Comparison of ENCODE assay signal across 8 cellular contexts in the genomic region with DNA sequence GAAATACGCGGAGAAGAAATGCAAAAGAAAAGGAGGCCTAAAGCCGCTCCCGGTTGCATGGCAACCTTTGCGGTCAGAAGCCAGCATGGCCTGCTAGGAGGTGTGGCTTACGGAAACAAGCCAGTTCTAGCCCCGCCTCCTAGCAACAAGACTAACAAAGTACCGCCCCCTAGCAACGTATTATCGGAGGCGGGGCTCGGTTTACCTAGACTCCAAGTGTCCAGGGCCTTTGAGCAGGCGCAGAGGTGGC. TPM values are rescaled to one million over a fixed set of nuclear protein-coding genes. Genes with fewer than 3 reads are reported as not detected.
DNase-seq lines count a peak whose midpoint lies in the region; ATAC-seq, FAIRE-seq and TF ChIP-seq lines count a peak whose summit lies in the region.

No MANE protein-coding gene starts in this region.

- POLR2A ChIA-PET in GM10248 (lab: Yijun Ruan, JAX), result no interaction called here

- peak; percentile 100 for FAIRE-seq in GM19239 (lab: Jason Lieb, UNC)
- peak; percentile 99 for FAIRE-seq in frontal cortex (lab: Jason Lieb, UNC)
- no peak for FAIRE-seq in GM12892 (lab: Jason Lieb, UNC)

- no peak for TF ChIP-seq POLR2A in GM12892 (IDR thresholded peaks at IDR 0.05; ENCODE audit: low read depth, low read length)

- peak overlapping the region; percentile 39 for H3K4me3 ChIP-seq in skeletal muscle cell (ENCODE audit: low read depth, low read length)

- CTCF ChIA-PET in GM10248 (lab: Yijun Ruan, JAX), result interaction anchor here (2.2 kb wide), 1 partner anchor 22 kb away, joined by 5 read pairs; no protein-coding TSS in a partner anchor

- TF ChIP-seq CTCF in GM10248 (IDR thresholded peaks at IDR 0.05; ENCODE audit: control extremely low read depth, extremely low read depth, low read depth, missing control alignments), result no peak

- DNase-seq in GM19239 (ENCODE audit: insufficient read length, low spot score) (peak; percentile 91), SKM-1 treated with dmso at 0.1 percent for 144 hours (lab: John Stamatoyannopoulos, UW; ENCODE audit: unreplicated experiment) (peak; percentile 99), frontal cortex (ENCODE audit: low spot score in 2 of 2) (no peak), skeletal muscle cell (ENCODE audit: low read depth) (peak; percentile 99), GM12892 (ENCODE audit: insufficient read length) (no peak), COR-L47 (lab: John Stamatoyannopoulos, UW) (no peak), GM10248 (ENCODE audit: extremely low spot score) (no peak)

- no peak for ATAC-seq in HG03442 (IDR thresholded peaks at IDR 0.05; ENCODE audit: unreplicated experiment)

RNA-seq across cellular contexts. Expression of gene CYTH2, which starts 0.4 kb away (rescaled TPM):
- 78.3 TPM for total RNA-seq in frontal cortex
- 15.6 TPM for polyA plus RNA-seq in GM12892 (2012; ENCODE audit: missing spikeins)

RNA-seq across cellular contexts. Expression of gene KCNJ14, which starts 13.4 kb away (rescaled TPM):
- total RNA-seq in frontal cortex, result 0.82 TPM
- polyA plus RNA-seq in GM12892 (2012; ENCODE audit: missing spikeins), result 0.45 TPM

RNA-seq across cellular contexts. Expression of gene GRWD1, which starts 22.9 kb away (rescaled TPM):
- total RNA-seq in frontal cortex, result 6.9 TPM
- polyA plus RNA-seq in GM12892 (2012; ENCODE audit: missing spikeins), result 11.2 TPM

RNA-seq across cellular contexts. Expression of gene LMTK3, which starts 42.9 kb away (rescaled TPM):
- total RNA-seq in frontal cortex, result 10.6 TPM
- polyA plus RNA-seq in GM12892 (2012; ENCODE audit: missing spikeins), result not detected

Comparison
In these comparisons a context has a peak if more than half of its experiments do, and no peak if none do; other contexts are left out.
1. DNase-seq: peak in GM19239 (single experiment), SKM-1 treated with dmso at 0.1 percent for 144 hours (single experiment) and skeletal muscle cell (single experiment); none in frontal cortex (0 of 2), GM12892 (single experiment), COR-L47 (single experiment) and GM10248 (single experiment).